Comparison of ENCODE assay signal across 8 cellular contexts in genomic region chr22:20508067-20508755, GRCh38. TPM values are rescaled to one million over a fixed set of nuclear protein-coding genes. Genes with fewer than 3 reads are reported as not detected.
A peak's percentile ranks its signal among the peaks of the same experiment; 100 is the strongest.
DNase-seq lines count a peak whose midpoint lies in the region; ATAC-seq and TF ChIP-seq lines count a peak whose summit lies in the region.
"Not testable (repeated sequence)": the region's sequence is repeated elsewhere in the genome, so short reads cannot be mapped to it uniquely, and the experiment has no call there.

No MANE protein-coding gene starts in this region.

- H3K4me3 ChIP-seq in SJCRH30 = peak overlapping the region; percentile 91
- H3K4me3 ChIP-seq in endodermal cell (ENCODE audit: low read length) = peak overlapping the region; percentile 100
- H3K4me3 ChIP-seq in subcutaneous abdominal adipose tissue (ENCODE audit: low read depth in 1 of 5, low read length in 5 of 5) = peak overlapping the region; percentile 74 to 96 (median 82)

- TF ChIP-seq CTCF in CD14-positive monocyte (IDR thresholded peaks at IDR 0.05); endodermal cell (conservative IDR thresholded peaks at IDR 0.05); nephron progenitor cell (IDR thresholded peaks at IDR 0.05): not testable (repeated sequence)

- POLR2A ChIA-PET in activated naive CD8-positive, alpha-beta T cell treated with anti-CD3 and anti-CD28 coated beads, Interleukin-2, amount 10 ng/mL, durations not matched to agents 7 days and 5 days (lab: Charles Lee) = interaction anchor here (0.7 to 4.5 kb wide), 13 partner anchors 10 to 391 kb away, joined by 3 to 33 read pairs (median 5); partner anchors contain the start of gene TRMT2A

- H3K36me3 Mint-ChIP-seq in CD14-positive monocyte; endodermal cell (ENCODE audit: low read depth); nephron progenitor cell (ENCODE audit: low read depth): not testable (repeated sequence)
- H3K36me3 Mint-ChIP-seq in activated naive CD8-positive, alpha-beta T cell treated with anti-CD3 and anti-CD28 coated beads, Interleukin-2, amount 10 ng/mL, durations not matched to agents 7 days and 5 days = peaks cover 26% of the 10 kb centered on the region

- intact Hi-C loops in CD14-positive monocyte (cut with micrococcal nuclease) = loop anchor here in 1 of 2 donors (2.0 kb wide), 1 partner anchor 13 kb away; the partner anchor contains the start of gene KLHL22

- DNase-seq in CD14-positive monocyte (ENCODE audit: low spot score); SJCRH30; activated naive CD8-positive, alpha-beta T cell treated with anti-CD3 and anti-CD28 coated beads, Interleukin-2, amount 10 ng/mL, durations not matched to agents 7 days and 5 days; endodermal cell: not testable (repeated sequence)
- DNase-seq in iPS-NIHi11 (ENCODE audit: low spot score) = peak; percentile 57
- peak; percentile 54 for DNase-seq in nephron progenitor cell

- H3K4me1 ChIP-seq in SJCRH30 (peaks cover 12% of the 10 kb centered on the region; the same call in 1 of the 2 replicates), subcutaneous abdominal adipose tissue (ENCODE audit: control insufficient read depth in 5 of 5, insufficient read depth in 5 of 5, low read length in 5 of 5) (peaks cover 14 to 48% (median 42%) of the 10 kb centered on the region in 5 donors)
- H3K4me1 ChIP-seq in endodermal cell (ENCODE audit: control insufficient read depth, insufficient read depth, low read length) = not testable (repeated sequence)

- peaks cover 47% of the 10 kb centered on the region for H3K4me1 Mint-ChIP-seq in CD14-positive monocyte
- H3K4me1 Mint-ChIP-seq in activated naive CD8-positive, alpha-beta T cell treated with anti-CD3 and anti-CD28 coated beads, Interleukin-2, amount 10 ng/mL, durations not matched to agents 7 days and 5 days = peaks cover 39% of the 10 kb centered on the region
- peaks cover 30% of the 10 kb centered on the region for H3K4me1 Mint-ChIP-seq in endodermal cell
- peaks cover 53% of the 10 kb centered on the region for H3K4me1 Mint-ChIP-seq in nephron progenitor cell

- H3K4me3 Mint-ChIP-seq in CD14-positive monocyte = peak overlapping the region; percentile 96 to 98
- H3K4me3 Mint-ChIP-seq in activated naive CD8-positive, alpha-beta T cell treated with anti-CD3 and anti-CD28 coated beads, Interleukin-2, amount 10 ng/mL, durations not matched to agents 7 days and 5 days = peak overlapping the region; percentile 97
- peak overlapping the region; percentile 85 for H3K4me3 Mint-ChIP-seq in endodermal cell
- peak overlapping the region; percentile 96 for H3K4me3 Mint-ChIP-seq in nephron progenitor cell

- H3K27me3 ChIP-seq in SJCRH30; endodermal cell (ENCODE audit: control insufficient read depth, insufficient read depth, low read length, poor library complexity, severe bottlenecking); subcutaneous abdominal adipose tissue (ENCODE audit: control insufficient read depth in 5 of 5, insufficient read depth in 4 of 5, low read length in 5 of 5): not testable (repeated sequence)

- H3K36me3 ChIP-seq in SJCRH30; endodermal cell (ENCODE audit: control insufficient read depth, insufficient read depth, low read length); subcutaneous abdominal adipose tissue (ENCODE audit: control insufficient read depth in 5 of 5, insufficient read depth in 5 of 5, low read length in 5 of 5): not testable (repeated sequence)

- H3K9me3 ChIP-seq in SJCRH30 (replicated peaks); endodermal cell (ENCODE audit: control insufficient read depth, low read length); subcutaneous abdominal adipose tissue (ENCODE audit: control insufficient read depth in 5 of 5, low read length in 5 of 5): not testable (repeated sequence)

- H3K27ac ChIP-seq in SJCRH30 = peak overlapping the region; percentile 86
- peak overlapping the region; percentile 82 for H3K27ac ChIP-seq in endodermal cell (ENCODE audit: low read depth, low read length)
- H3K27ac ChIP-seq in subcutaneous abdominal adipose tissue (ENCODE audit: low read depth, low read length) = peak overlapping the region; percentile 94

- 7 to 8% methylated on average over 14 to 21 of the region's 21 CpGs for WGBS in endodermal cell (ENCODE audit: insufficient coverage in 1 of 2, insufficient read length in 1 of 2), 2 experiments

- ATAC-seq in HG03108 (IDR thresholded peaks at IDR 0.05; ENCODE audit: unreplicated experiment) = peak; percentile 5
- peak; percentile 2 for ATAC-seq in activated naive CD8-positive, alpha-beta T cell treated with anti-CD3 and anti-CD28 coated beads, Interleukin-2, amount 10 ng/mL, durations not matched to agents 7 days and 5 days (ENCODE audit: low read depth)

- not testable (repeated sequence) for H3K9me3 Mint-ChIP-seq in CD14-positive monocyte; activated naive CD8-positive, alpha-beta T cell treated with anti-CD3 and anti-CD28 coated beads, Interleukin-2, amount 10 ng/mL, durations not matched to agents 7 days and 5 days; endodermal cell; nephron progenitor cell

- H3K9ac ChIP-seq in endodermal cell (ENCODE audit: extremely low read depth, low read length, poor library complexity, severe bottlenecking) (peak overlapping the region; percentile 94), subcutaneous abdominal adipose tissue (ENCODE audit: low read length in 5 of 5) (peak overlapping the region; percentile 90 to 100 (median 99))

- not testable (repeated sequence) for H3K27me3 Mint-ChIP-seq in CD14-positive monocyte (ENCODE audit: low read depth in 3 of 3); activated naive CD8-positive, alpha-beta T cell treated with anti-CD3 and anti-CD28 coated beads, Interleukin-2, amount 10 ng/mL, durations not matched to agents 7 days and 5 days; endodermal cell (ENCODE audit: insufficient read depth); nephron progenitor cell (ENCODE audit: low read depth, poor library complexity)

- H3K27ac Mint-ChIP-seq in CD14-positive monocyte (peak overlapping the region; percentile 96 to 99 (median 98)), endodermal cell (peak overlapping the region; percentile 88), nephron progenitor cell (peak overlapping the region; percentile 93)
- H3K27ac Mint-ChIP-seq in activated naive CD8-positive, alpha-beta T cell treated with anti-CD3 and anti-CD28 coated beads, Interleukin-2, amount 10 ng/mL, durations not matched to agents 7 days and 5 days = peak overlapping the region; percentile 98

RNA-seq across cellular contexts. Expression of gene MED15, which starts 0.8 kb away (rescaled TPM):
- polyA plus RNA-seq in CD14-positive monocyte = 10 to 100 TPM; 10.0 to 17.8 TPM
- 14.7 and 15.2 TPM in 2 replicates for total RNA-seq in SJCRH30 (2014; rRNA removed; shearing (Covaris generic))
- 100 to 1,000 TPM; 227 to 233 TPM for total RNA-seq in activated naive CD8-positive, alpha-beta T cell treated with anti-CD3 and anti-CD28 coated beads, Interleukin-2, amount 10 ng/mL, durations not matched to agents 7 days and 5 days
- total RNA-seq in endodermal cell = 10 to 100 TPM; 61.4 to 62.7 TPM
- 49.1 TPM for polyA plus RNA-seq in endodermal cell (2013, experiment 1 of 2)
- 45.9 TPM for polyA plus RNA-seq in endodermal cell (2013, experiment 2 of 2)

RNA-seq across cellular contexts. Expression of gene KLHL22, which starts 12.6 kb away (rescaled TPM):
- polyA plus RNA-seq in CD14-positive monocyte = 1 to 10 TPM; 7.8 to 9.2 TPM
- 12.2 and 12.7 TPM in 2 replicates for total RNA-seq in SJCRH30 (2014; rRNA removed; shearing (Covaris generic))
- 10 to 100 TPM; 31.7 to 37.3 TPM for total RNA-seq in activated naive CD8-positive, alpha-beta T cell treated with anti-CD3 and anti-CD28 coated beads, Interleukin-2, amount 10 ng/mL, durations not matched to agents 7 days and 5 days
- 10 to 100 TPM; 26.5 to 32.8 TPM for total RNA-seq in endodermal cell
- 23.7 TPM for polyA plus RNA-seq in endodermal cell (2013, experiment 1 of 2)
- 23.3 TPM for polyA plus RNA-seq in endodermal cell (2013, experiment 2 of 2)
